In genomic region chr9:13358128-13358527, GRCh38 we compare ENCODE assay signal across 12 cellular contexts.
DNase-seq lines count a peak whose midpoint lies in the region; ATAC-seq and TF ChIP-seq lines count a peak whose summit lies in the region.
"Had no signal": no experiment of that assay in that cellular context is flagged by ENCODE, and none has a peak within 500 bp of the region (broad histone marks: within the 10 kb centered on the region; RNA-seq: fewer than 3 reads in every experiment).

No MANE protein-coding gene starts in this region.

- peak; percentile 77 for DNase-seq in EL
- DNase-seq in fibroblast of villous mesenchyme (ENCODE audit: low read depth), result peak; percentile 77
- no peak for DNase-seq in psoas muscle
- DNase-seq in HPDE6-E6E7 (ENCODE audit: extremely low spot score), result no peak
- DNase-seq in Right ventricle myocardium inferior (ENCODE audit: missing footprints), result no peak
- no peak for DNase-seq in NOMO-1 (lab: John Stamatoyannopoulos, UW; ENCODE audit: unreplicated experiment in 2 of 2)
- DNase-seq: anterior cingulate cortex; C1 segment of cervical spinal cord; naive thymus-derived CD4-positive, alpha-beta T cell; NCI-H2227 treated with DMSO at 0.1 percent for 48 hours had no signal

- no peaks in the 10 kb centered on the region for H3K27me3 ChIP-seq in psoas muscle (ENCODE audit: insufficient read depth in 3 of 3, low read length in 2 of 3)

- no peaks in the 10 kb centered on the region for H3K36me3 ChIP-seq in psoas muscle (ENCODE audit: insufficient read depth in 1 of 2, low read depth in 1 of 2)

- peak overlapping the region; percentile 0 for H3K27ac ChIP-seq in psoas muscle

- H3K4me3 ChIP-seq in fibroblast of villous mesenchyme (ENCODE audit: low read depth, low read length) (no peak overlapping the region), psoas muscle (no peak overlapping the region)

- no peaks in the 10 kb centered on the region for H3K9me3 ChIP-seq in psoas muscle

- intact Hi-C loops in psoas muscle (cut with DNase I) (no loop called here), Right ventricle myocardium inferior (cut with DNase I) (loop anchor here (10.0 kb wide), 3 partner anchors 67 to 1047 kb away; no protein-coding TSS in a partner anchor)

- peak; percentile 96 for ATAC-seq in SK-N-SH treated with all-trans-retinoic acid at 6 μM for 48 hours
- ATAC-seq in psoas muscle, result peak in 1 of 4 donors; percentile 53
- no peak for ATAC-seq in Right ventricle myocardium inferior
- ATAC-seq in HG03025 (IDR thresholded peaks at IDR 0.05; ENCODE audit: low FRiP score, unreplicated experiment), result no peak
- ATAC-seq: naive thymus-derived CD4-positive, alpha-beta T cell had no signal

- TF ChIP-seq CTCF in fibroblast of villous mesenchyme (IDR thresholded peaks at IDR 0.05; ENCODE audit: insufficient read depth, low read depth, low read length) (no peak), psoas muscle (IDR thresholded peaks at IDR 0.05) (no peak)

- peaks cover 3% of the 10 kb centered on the region for H3K4me1 ChIP-seq in psoas muscle

TF ChIP-seq in SK-N-SH treated with all-trans-retinoic acid at 6 μM for 48 hours, 23 proteins besides CTCF, POLR2A, EP300 and RAD21:
- TF ChIP-seq ZFP3 (CRISPR knock-in tag; IDR thresholded peaks at IDR 0.05), result no peak
- no peak for TF ChIP-seq ZNF565 (CRISPR knock-in tag; conservative IDR thresholded peaks at IDR 0.05; ENCODE audit: low read depth)
- no peak for TF ChIP-seq TSHZ2 (CRISPR knock-in tag; IDR thresholded peaks at IDR 0.05)
- TF ChIP-seq TCF4 (CRISPR knock-in tag; IDR thresholded peaks at IDR 0.05; ENCODE audit: borderline replicate concordance), result no peak
- TF ChIP-seq ISL1 (CRISPR knock-in tag; IDR thresholded peaks at IDR 0.05), result peak; percentile 60
- no peak for TF ChIP-seq POU6F1 (CRISPR knock-in tag; IDR thresholded peaks at IDR 0.05; ENCODE audit: borderline replicate concordance, low read depth)
TF ChIP-seq in SK-N-SH treated with all-trans-retinoic acid at 6 μM for 48 hours: peak in this region for 1.

Comparison
In these comparisons a context has a peak if more than half of its experiments do, and no peak if none do; other contexts are left out.
1. DNase-seq: peak in EL (single experiment) and fibroblast of villous mesenchyme (single experiment); none in psoas muscle (0 of 2), HPDE6-E6E7 (single experiment), Right ventricle myocardium inferior (single experiment) and NOMO-1 (0 of 2).